Comparison of ENCODE assay signal across 31 cellular contexts in genomic region chr4:107391009-107391629, GRCh38.
DNase-seq lines count a peak whose midpoint lies in the region; TF ChIP-seq lines count a peak whose summit lies in the region.
"Had no signal": no experiment of that assay in that cellular context is flagged by ENCODE, and none has a peak within 500 bp of the region (broad histone marks: within the 10 kb centered on the region; RNA-seq: fewer than 3 reads in every experiment).

No MANE protein-coding gene starts in this region.

- no peaks in the 10 kb centered on the region for H3K36me3 ChIP-seq in A673 (ENCODE audit: insufficient read depth, low read length, poor library complexity, severe bottlenecking)
- no peaks in the 10 kb centered on the region for H3K36me3 ChIP-seq in HEK293 (ENCODE audit: control insufficient read depth in 2 of 2, insufficient read depth in 1 of 2, low read length in 2 of 2)
- no peaks in the 10 kb centered on the region for H3K36me3 ChIP-seq in SK-N-MC (ENCODE audit: insufficient read depth, low read length)
- H3K36me3 ChIP-seq in ascending aorta = no peaks in the 10 kb centered on the region
- H3K36me3 ChIP-seq: BE2C; BLaER1; BLaER1 treated with 17β-estradiol and CSF1 and Interleukin-3, amounts not matched to agents 10 nM and 100 nM had no signal

- H3K27ac ChIP-seq in A673 (ENCODE audit: low read depth, low read length, poor library complexity, severe bottlenecking) = peak overlapping the region; percentile 90
- H3K27ac ChIP-seq in HEK293 (ENCODE audit: extremely low read depth, low read depth, low read length) = no peak overlapping the region
- peak overlapping the region; percentile 99 for H3K27ac ChIP-seq in SK-N-MC
- no peak overlapping the region for H3K27ac ChIP-seq in ascending aorta
- H3K27ac ChIP-seq: 22Rv1; A549; BLaER1; BLaER1 treated with 17β-estradiol and CSF1 and Interleukin-3, amounts not matched to agents 10 nM and 100 nM; C4-2B had no signal

- intact Hi-C loops in A673 (cut with micrococcal nuclease; ENCODE audit: unreplicated experiment) (loop anchor here (1.0 to 5.0 kb wide), 3 partner anchors 128 to 354 kb away; partner anchors contain the start of gene DKK2), ascending aorta (cut with DNase I) (no loop called here), head of caudate nucleus (cut with DNase I) (no loop called here)

- peak overlapping the region; percentile 69 for H3K9ac ChIP-seq in SK-N-MC (ENCODE audit: insufficient read length)
- H3K9ac ChIP-seq: BLaER1; BLaER1 treated with 17β-estradiol and CSF1 and Interleukin-3, amounts not matched to agents 10 nM and 100 nM had no signal

- H3K27me3 ChIP-seq in A673 (replicated peaks; ENCODE audit: insufficient read depth, low read depth, low read length, poor library complexity) (no peaks in the 10 kb centered on the region), ascending aorta (no peaks in the 10 kb centered on the region)
- H3K27me3 ChIP-seq: BE2C; BLaER1; BLaER1 treated with 17β-estradiol and CSF1 and Interleukin-3, amounts not matched to agents 10 nM and 100 nM had no signal

- H3K9me3 ChIP-seq in A673 (ENCODE audit: low read depth, low read length, poor library complexity, severe bottlenecking) (no peaks in the 10 kb centered on the region), HEK293 (ENCODE audit: control insufficient read depth, insufficient read depth, low read depth, low read length) (no peaks in the 10 kb centered on the region), SK-N-MC (ENCODE audit: low read depth, low read length) (no peaks in the 10 kb centered on the region), ascending aorta (no peaks in the 10 kb centered on the region)
- H3K9me3 ChIP-seq: A549, BE2C, BLaER1, Caco-2 had no signal

- CTCF ChIA-PET in A673 (lab: Charles Lee) = interaction anchor here (0.5 to 1.2 kb wide), 4 partner anchors 10 to 363 kb away, joined by 3 to 5 read pairs (median 3); no protein-coding TSS in a partner anchor
- CTCF ChIA-PET in HEK293 (lab: Yijun Ruan, JAX) = interaction anchor here (0.6 to 0.7 kb wide), 2 partner anchors 183 to 355 kb away, joined by 3 read pairs; no protein-coding TSS in a partner anchor

- POLR2A ChIA-PET in A673 (lab: Charles Lee; ENCODE audit: low non-redundant PET) (interaction anchor here (0.6 to 1.4 kb wide), 2 partner anchors 225 to 232 kb away, joined by 3 read pairs; no protein-coding TSS in a partner anchor), HEK293 (lab: Yijun Ruan, JAX) (no interaction called here)

- H3K4me1 ChIP-seq in A673 (ENCODE audit: insufficient read depth, low read length, poor library complexity, severe bottlenecking) (peaks cover 52% of the 10 kb centered on the region), HEK293 (ENCODE audit: control insufficient read depth, insufficient read depth, low read length) (no peaks in the 10 kb centered on the region), ascending aorta (peaks cover 0 to 3% of the 10 kb centered on the region in 2 donors)
- H3K4me1 ChIP-seq: A549; BLaER1; BLaER1 treated with 17β-estradiol and CSF1 and Interleukin-3, amounts not matched to agents 10 nM and 100 nM; Caco-2 had no signal

- BruUV-seq in A673 (replicated peaks; lab: Mats Ljungman, UMichigan) = no TSS peak

- DNase-seq in A673 (ENCODE audit: low spot score) = peak; percentile 94
- peak; percentile 95 for DNase-seq in SK-N-MC (ENCODE audit: low read depth, low spot score)
- no peak for DNase-seq in ascending aorta (ENCODE audit: low spot score in 2 of 2)
- DNase-seq in head of caudate nucleus = no peak
- no peak for DNase-seq in germinal center (ENCODE audit: low spot score)
- DNase-seq: 8988T; ACHN; AML-193; BE2C; C1 segment of cervical spinal cord; Caco-2; Calu3; CD4-positive, alpha-beta memory T cell; CD4-positive, alpha-beta T cell; CD4-positive, CD25-positive, alpha-beta regulatory T cell; CD8-positive, alpha-beta memory T cell; CD8-positive, alpha-beta T cell; COR-L47; DMS 273 treated with DMSO at 0.1 percent for 48 hours; DMS153; DMS53; DMS79; DMS79 treated with DMSO at 0.1 percent for 48 hours; DND-41; EL had no signal

- no peak for TF ChIP-seq CTCF in A673 (conservative IDR thresholded peaks at IDR 0.05; ENCODE audit: low read depth, low read length)
- no peak for TF ChIP-seq CTCF in HEK293 (tag by site-specific recombination; IDR thresholded peaks at IDR 0.05)
- TF ChIP-seq CTCF in ascending aorta (IDR thresholded peaks at IDR 0.05) = no peak

- H3K4me3 ChIP-seq in A673 (ENCODE audit: low read depth, low read length, poor library complexity, severe bottlenecking) (no peak overlapping the region), HEK293 (ENCODE audit: low read depth, low read length) (no peak overlapping the region), SK-N-MC (peak overlapping the region; percentile 50), ascending aorta (no peak overlapping the region)
- H3K4me3 ChIP-seq: A549; BLaER1; BLaER1 treated with 17β-estradiol and CSF1 and Interleukin-3, amounts not matched to agents 10 nM and 100 nM had no signal

TF ChIP-seq in HEK293, 187 proteins besides CTCF, POLR2A, EP300 and RAD21:
- TF ChIP-seq ZNF433 (tag by site-specific recombination; IDR thresholded peaks at IDR 0.05; ENCODE audit: low read depth) (no peak), ZFP41 (tag by site-specific recombination; IDR thresholded peaks at IDR 0.05; ENCODE audit: borderline replicate concordance) (no peak), ZNF366 (tag by site-specific recombination; conservative IDR thresholded peaks at IDR 0.05) (peak; percentile 39; the same call in 1 of the 2 replicates)

Comparison
In these comparisons a context has a peak if more than half of its experiments do, and no peak if none do; other contexts are left out.
1. DNase-seq: peak in A673 (single experiment) and SK-N-MC (single experiment); none in ascending aorta (0 of 2), head of caudate nucleus (0 of 42) and germinal center (single experiment).
2. H3K27ac ChIP-seq: peak in A673 (single experiment) and SK-N-MC (single experiment); none in HEK293 (single experiment) and ascending aorta (0 of 2).